Comparison of ENCODE assay signal across 8 cellular contexts in genomic region chr22:41835462-41835861, GRCh38. TPM values are rescaled to one million over a fixed set of nuclear protein-coding genes. Genes with fewer than 3 reads are reported as not detected.
DNase-seq lines count a peak whose midpoint lies in the region; ATAC-seq and TF ChIP-seq lines count a peak whose summit lies in the region.
"Not testable (repeated sequence)": the region's sequence is repeated elsewhere in the genome, so short reads cannot be mapped to it uniquely, and the experiment has no call there.

No MANE protein-coding gene starts in this region.

- H3K9me3 Mint-ChIP-seq in WTC11; activated naive CD8-positive, alpha-beta T cell (ENCODE audit: low read depth); neural progenitor cell: not testable (repeated sequence)

- CTCF ChIA-PET in WTC11 (lab: Charles Lee): interaction anchor here (0.5 to 1.7 kb wide), 4 partner anchors 89 to 160 kb away, joined by 3 to 6 read pairs (median 4); no protein-coding TSS in a partner anchor

- H2AFZ ChIP-seq in Karpas-422 (ENCODE audit: low read length); neural progenitor cell (replicated peaks): not testable (repeated sequence)

- not testable (repeated sequence) for H3K9me2 ChIP-seq in Karpas-422 (replicated peaks; ENCODE audit: insufficient read depth, low read length)

- H3K9ac ChIP-seq in BLaER1; Karpas-422 (ENCODE audit: low read length); neural progenitor cell: not testable (repeated sequence)

- not testable (repeated sequence) for H3K4me3 Mint-ChIP-seq in WTC11
- H3K4me3 Mint-ChIP-seq in activated naive CD8-positive, alpha-beta T cell: peak overlapping the region; percentile 27
- peak overlapping the region; percentile 65 for H3K4me3 Mint-ChIP-seq in neural progenitor cell

- peaks cover 71% of the 10 kb centered on the region for H3K79me2 ChIP-seq in Karpas-422 (ENCODE audit: low read length)
- H3K79me2 ChIP-seq in neural progenitor cell (ENCODE audit: low read depth): peaks cover 79% of the 10 kb centered on the region

- H3K36me3 ChIP-seq in BLaER1 (peaks cover 51% of the 10 kb centered on the region), Karpas-422 (ENCODE audit: insufficient read depth, low read length) (peaks cover 31% of the 10 kb centered on the region), right lobe of liver (peaks cover 0 to 12% (median 0%) of the 10 kb centered on the region in 4 donors)
- not testable (repeated sequence) for H3K36me3 ChIP-seq in esophagus (ENCODE audit: control insufficient read depth in 2 of 2, insufficient read depth in 2 of 2, low read length in 1 of 2); neural progenitor cell; transverse colon

- not testable (repeated sequence) for TF ChIP-seq EP300 in transverse colon (IDR thresholded peaks at IDR 0.05; ENCODE audit: low read depth)

- H3K27ac Mint-ChIP-seq in WTC11: peak overlapping the region; percentile 95; the same call in 1 of the 2 replicates
- not testable (repeated sequence) for H3K27ac Mint-ChIP-seq in activated naive CD8-positive, alpha-beta T cell; neural progenitor cell

- peak overlapping the region; percentile 88 for H3K4me2 ChIP-seq in BLaER1
- peak overlapping the region; percentile 2 for H3K4me2 ChIP-seq in Karpas-422 (ENCODE audit: low read depth, low read length, poor library complexity, severe bottlenecking)
- H3K4me2 ChIP-seq in neural progenitor cell: peak overlapping the region; percentile 95

- WGBS in esophagus, 2 donors: 55 to 69% methylated on average over 6 to 8 of the region's 8 CpGs
- no CpG with 5 or more reads among the region's 8 CpGs for WGBS in right lobe of liver (ENCODE audit: insufficient coverage, low coverage, low lambda C conversion rate, missing lambda C conversion rate)
- 90% methylated on average over 8 of the region's 8 CpGs; no CpG with 5 or more reads in 1 of the 2 donors for WGBS in transverse colon (ENCODE audit: low coverage in 1 of 2), 2 donors

- H3K36me3 Mint-ChIP-seq in WTC11: peaks cover 33% of the 10 kb centered on the region
- peaks cover 18% of the 10 kb centered on the region for H3K36me3 Mint-ChIP-seq in activated naive CD8-positive, alpha-beta T cell
- peaks cover 45% of the 10 kb centered on the region for H3K36me3 Mint-ChIP-seq in neural progenitor cell

- TF ChIP-seq POLR2A in right lobe of liver (IDR thresholded peaks at IDR 0.05); transverse colon (IDR thresholded peaks at IDR 0.05): not testable (repeated sequence)

- H3K4me1 Mint-ChIP-seq in WTC11: peaks cover 61% of the 10 kb centered on the region
- H3K4me1 Mint-ChIP-seq in activated naive CD8-positive, alpha-beta T cell (ENCODE audit: low read depth): peaks cover 59% of the 10 kb centered on the region
- peaks cover 53% of the 10 kb centered on the region for H3K4me1 Mint-ChIP-seq in neural progenitor cell

- not testable (repeated sequence) for H3K27me3 ChIP-seq in BLaER1; Karpas-422 (ENCODE audit: low read length); esophagus (ENCODE audit: control insufficient read depth in 1 of 2, insufficient read depth in 2 of 2, low read length in 2 of 2); right lobe of liver; neural progenitor cell; transverse colon

- in situ Hi-C loops in transverse colon (cut with MboI; ENCODE audit: low pct_ligation_motif_present in 1 of 4, low pct_unique_long_range_greater_than_20kb in 1 of 4, low sequenced_read_pairs in 3 of 4): not testable (repeated sequence)

- not testable (repeated sequence) for H3K9me3 ChIP-seq in BLaER1; Karpas-422 (ENCODE audit: low read length); esophagus (ENCODE audit: control insufficient read depth in 2 of 2, insufficient read depth in 1 of 2, low read depth in 1 of 2, low read length in 1 of 2); right lobe of liver; neural progenitor cell (ENCODE audit: low read depth); transverse colon

- POLR2A ChIA-PET in WTC11 (lab: Charles Lee): not testable (repeated sequence)

- not testable (repeated sequence) for DNase-seq in Karpas-422; WTC11 (ENCODE audit: low spot score); neural progenitor cell (ENCODE audit: low spot score); transverse colon
- peak; percentile 65 to 86 (median 80) for DNase-seq in right lobe of liver

- H3K4me1 ChIP-seq in BLaER1: peaks cover 71% of the 10 kb centered on the region
- peaks cover 41% of the 10 kb centered on the region for H3K4me1 ChIP-seq in Karpas-422 (ENCODE audit: low read length)
- H3K4me1 ChIP-seq in esophagus (ENCODE audit: control insufficient read depth in 2 of 2, insufficient read depth in 2 of 2, low read length in 1 of 2): not testable (repeated sequence)
- H3K4me1 ChIP-seq in right lobe of liver: peaks cover 0 to 29% (median 4%) of the 10 kb centered on the region in 4 donors
- H3K4me1 ChIP-seq in neural progenitor cell: peaks cover 27% of the 10 kb centered on the region
- H3K4me1 ChIP-seq in transverse colon: peaks cover 4 to 61% (median 22%) of the 10 kb centered on the region in 4 donors

- not testable (repeated sequence) for H3K4me3 ChIP-seq in BLaER1; Karpas-422 (ENCODE audit: low read length); esophagus (ENCODE audit: low read depth in 1 of 2, low read length in 2 of 2); right lobe of liver; neural progenitor cell; transverse colon

- not testable (repeated sequence) for H3K27ac ChIP-seq in BLaER1, neural progenitor cell
- peak overlapping the region; percentile 68 for H3K27ac ChIP-seq in Karpas-422 (ENCODE audit: low read length)
- H3K27ac ChIP-seq in esophagus (ENCODE audit: low read depth in 2 of 2, low read length in 1 of 2): peak overlapping the region; percentile 28 to 68
- peak overlapping the region in 2 of 3 donors; percentile 3 to 99 for H3K27ac ChIP-seq in right lobe of liver
- H3K27ac ChIP-seq in transverse colon: peak overlapping the region; percentile 1 to 99 (median 55)

- not testable (repeated sequence) for ATAC-seq in WTC11
- peak; percentile 1 to 30 (median 22) for ATAC-seq in right lobe of liver

- H3K27me3 Mint-ChIP-seq in WTC11 (ENCODE audit: low read depth); activated naive CD8-positive, alpha-beta T cell; neural progenitor cell (ENCODE audit: insufficient read depth, low read depth): not testable (repeated sequence)

- not testable (repeated sequence) for TF ChIP-seq CTCF in WTC11 (IDR thresholded peaks at IDR 0.05); right lobe of liver (IDR thresholded peaks at IDR 0.05); neural progenitor cell (IDR thresholded peaks at IDR 0.05); transverse colon (IDR thresholded peaks at IDR 0.05)

- intact Hi-C loops in right lobe of liver (cut with DNase I); transverse colon (cut with DNase I; ENCODE audit: low total_unique reads): not testable (repeated sequence)

- H4K20me1 ChIP-seq in BLaER1: peaks cover 66% of the 10 kb centered on the region
- H4K20me1 ChIP-seq in Karpas-422 (ENCODE audit: insufficient read depth, low read depth, low read length): not testable (repeated sequence)
- H4K20me1 ChIP-seq in neural progenitor cell (ENCODE audit: low read depth): peaks cover 58% of the 10 kb centered on the region

- H3F3A ChIP-seq in neural progenitor cell (ENCODE audit: low read depth): peaks cover 21% of the 10 kb centered on the region

RNA-seq across cellular contexts. Expression of gene SREBF2, which starts 2.6 kb away (rescaled TPM):
- 159 and 190 TPM in 2 replicates for total RNA-seq in Karpas-422 (2014; rRNA removed; shearing (Covaris generic); ENCODE audit: low replicate concordance)
- total RNA-seq in WTC11 (2021) (151 to 173 TPM (median 171 TPM) in 3 replicates), right lobe of liver (10 to 100 TPM; 26.7 to 63.4 (median 37.2) TPM), neural progenitor cell (ENCODE audit: low replicate concordance) (64.0 and 145 TPM in 2 replicates), transverse colon (100 to 1,000 TPM; 156 to 252 (median 166) TPM)
- 10 to 100 TPM; 66.4 to 76.4 TPM for polyA plus RNA-seq in esophagus

RNA-seq across cellular contexts. Expression of gene CCDC134, which starts 35.0 kb away (rescaled TPM):
- total RNA-seq in Karpas-422 (2014; rRNA removed; shearing (Covaris generic); ENCODE audit: low replicate concordance): 4.4 and 12.5 TPM in 2 replicates
- 19.0 to 21.3 TPM (median 19.2 TPM) in 3 replicates for total RNA-seq in WTC11 (2021)
- polyA plus RNA-seq in esophagus: 1 to 10 TPM; 1.5 to 1.9 TPM
- total RNA-seq in right lobe of liver: 1 to 10 TPM; 2.6 to 5.2 (median 3.4) TPM
- 8.8 and 19.7 TPM in 2 replicates for total RNA-seq in neural progenitor cell (ENCODE audit: low replicate concordance)
- 1 to 10 TPM in 2 of 4 donors, not detected in 2; 5.9 to 9.8 TPM for total RNA-seq in transverse colon

Comparison
In these comparisons a context has a peak if more than half of its experiments do, and no peak if none do; other contexts are left out.
1. H3K4me2 ChIP-seq: peak in every context shown above with its lines; median percentile 95 in neural progenitor cell; 88 in BLaER1; 2 in Karpas-422.